21 cellular contexts compared by ENCODE assay signal in genomic region chr1:83769594-83770321, GRCh38.
DNase-seq lines count a peak whose midpoint lies in the region; ATAC-seq and TF ChIP-seq lines count a peak whose summit lies in the region.
"Had no signal": no experiment of that assay in that cellular context is flagged by ENCODE, and none has a peak within 500 bp of the region (broad histone marks: within the 10 kb centered on the region; RNA-seq: fewer than 3 reads in every experiment).

No MANE protein-coding gene starts in this region.

- peak; percentile 37 for DNase-seq in COR-L47 (lab: John Stamatoyannopoulos, UW)
- DNase-seq in NCI-H2081 (lab: John Stamatoyannopoulos, UW), result peak; percentile 3 to 77
- DNase-seq in natural killer cell treated with Interleukin-12 subunit alpha and Interleukin-12 subunit beta and Interleukin-15 and Interleukin-18, amount 100 ng/mL, for 72 hours (ENCODE audit: low spot score), result no peak
- no peak for DNase-seq in activated naive CD4-positive, alpha-beta T cell treated with Interleukin-2 at 50 U/mL for 16 hours
- no peak for DNase-seq in HCEC 1CT
- DNase-seq in GM13976 (ENCODE audit: low spot score), result no peak
- DNase-seq: activated naive CD4-positive, alpha-beta T cell treated with anti-CD3 and anti-CD28 coated beads, Interleukin-2, amount 50 U/mL, for 16 hours; activated T-cell treated with anti-CD3 and anti-CD28 coated beads, Interleukin-2, amount 50 U/mL, for 4 hours; heart right ventricle; immature natural killer cell; lower lobe of right lung; NCI-H1930; NCI-H510A treated with DMSO at 0.1 percent for 48 hours; PC-9; SIG-M5; T-helper 17 cell had no signal

- H3K9me3 Mint-ChIP-seq in brain, result no peaks in the 10 kb centered on the region
- H3K9me3 Mint-ChIP-seq in natural killer cell treated with Interleukin-12 subunit alpha and Interleukin-12 subunit beta and Interleukin-15 and Interleukin-18, amount 100 ng/mL, for 72 hours, result no peaks in the 10 kb centered on the region
- H3K9me3 Mint-ChIP-seq: activated T-cell treated with anti-CD3 and anti-CD28 coated beads, Interleukin-2, amount 50 U/mL, for 4 hours; stimulated activated effector memory CD8-positive, alpha-beta T cell treated with anti-CD3 and anti-CD28 coated beads, Interleukin-12 subunit alpha, Interleukin-12 subunit beta, amount 100 ng/mL, for 72 hours had no signal

- H3K4me1 Mint-ChIP-seq in brain, result peaks cover 30% of the 10 kb centered on the region
- peaks cover 0 to 3% of the 10 kb centered on the region in 2 donors for H3K4me1 Mint-ChIP-seq in natural killer cell treated with Interleukin-12 subunit alpha and Interleukin-12 subunit beta and Interleukin-15 and Interleukin-18, amount 100 ng/mL, for 72 hours (ENCODE audit: low read depth in 2 of 2)
- H3K4me1 Mint-ChIP-seq: immature natural killer cell; stimulated activated effector memory CD8-positive, alpha-beta T cell treated with anti-CD3 and anti-CD28 coated beads, Interleukin-12 subunit alpha, Interleukin-12 subunit beta, amount 100 ng/mL, for 72 hours had no signal

- H3K4me3 Mint-ChIP-seq in brain, result peak overlapping the region in 2 of 5 experiments; percentile 9 to 52
- no peak overlapping the region for H3K4me3 Mint-ChIP-seq in natural killer cell treated with Interleukin-12 subunit alpha and Interleukin-12 subunit beta and Interleukin-15 and Interleukin-18, amount 100 ng/mL, for 72 hours
- H3K4me3 Mint-ChIP-seq: activated T-cell treated with anti-CD3 and anti-CD28 coated beads, Interleukin-2, amount 50 U/mL, for 4 hours; immature natural killer cell; stimulated activated effector memory CD8-positive, alpha-beta T cell treated with anti-CD3 and anti-CD28 coated beads, Interleukin-12 subunit alpha, Interleukin-12 subunit beta, amount 100 ng/mL, for 72 hours; T-helper 17 cell had no signal

- no peak for ATAC-seq in natural killer cell treated with Interleukin-12 subunit alpha and Interleukin-12 subunit beta and Interleukin-15 and Interleukin-18, amount 100 ng/mL, for 72 hours
- ATAC-seq: activated T-cell treated with anti-CD3 and anti-CD28 coated beads, Interleukin-2, amount 50 U/mL, for 4 hours; heart right ventricle; lower lobe of right lung; sciatic nerve; stimulated activated effector memory CD8-positive, alpha-beta T cell treated with anti-CD3 and anti-CD28 coated beads, Interleukin-12 subunit alpha, Interleukin-12 subunit beta, amount 100 ng/mL, for 72 hours; T-helper 17 cell had no signal

- H3K36me3 Mint-ChIP-seq in brain, result no peaks in the 10 kb centered on the region
- H3K36me3 Mint-ChIP-seq in natural killer cell treated with Interleukin-12 subunit alpha and Interleukin-12 subunit beta and Interleukin-15 and Interleukin-18, amount 100 ng/mL, for 72 hours, result no peaks in the 10 kb centered on the region
- H3K36me3 Mint-ChIP-seq: immature natural killer cell; stimulated activated effector memory CD8-positive, alpha-beta T cell treated with anti-CD3 and anti-CD28 coated beads, Interleukin-12 subunit alpha, Interleukin-12 subunit beta, amount 100 ng/mL, for 72 hours had no signal

- in situ Hi-C loops in GM13976 (cut with MboI; ENCODE audit: low sequenced_read_pairs, unreplicated experiment), result no loop called here

- TF ChIP-seq CTCF in 22Rv1 (IDR thresholded peaks at IDR 0.05), result no peak
- TF ChIP-seq CTCF in brain (conservative IDR thresholded peaks at IDR 0.05), result no peak
- TF ChIP-seq CTCF in GM13976 (IDR thresholded peaks at IDR 0.05; ENCODE audit: borderline replicate concordance, control extremely low read depth, extremely low read depth, insufficient read depth, missing control alignments), result no peak

- H3K27me3 Mint-ChIP-seq in brain, result no peaks in the 10 kb centered on the region
- peaks cover 3 to 4% of the 10 kb centered on the region in 2 donors for H3K27me3 Mint-ChIP-seq in natural killer cell treated with Interleukin-12 subunit alpha and Interleukin-12 subunit beta and Interleukin-15 and Interleukin-18, amount 100 ng/mL, for 72 hours
- H3K27me3 Mint-ChIP-seq: T-helper 17 cell had no signal

- H3K27ac ChIP-seq in 22Rv1, result 0 out of 2 replicates have a peak overlapping the region, but pooled peaks have one; percentile 11
- H3K27ac ChIP-seq: heart right ventricle, lower lobe of right lung, PC-9, thoracic aorta had no signal

- peak overlapping the region in 3 of 5 experiments; percentile 49 to 70 (median 53) for H3K27ac Mint-ChIP-seq in brain
- H3K27ac Mint-ChIP-seq in natural killer cell treated with Interleukin-12 subunit alpha and Interleukin-12 subunit beta and Interleukin-15 and Interleukin-18, amount 100 ng/mL, for 72 hours, result no peak overlapping the region
- H3K27ac Mint-ChIP-seq: immature natural killer cell; stimulated activated effector memory CD8-positive, alpha-beta T cell treated with anti-CD3 and anti-CD28 coated beads, Interleukin-12 subunit alpha, Interleukin-12 subunit beta, amount 100 ng/mL, for 72 hours; T-helper 17 cell had no signal

Comparison
In these comparisons a context has a peak if more than half of its experiments do, and no peak if none do; other contexts are left out.
1. DNase-seq: peak in COR-L47 (single experiment) and NCI-H2081 (2 of 2); none in natural killer cell treated with Interleukin-12 subunit alpha and Interleukin-12 subunit beta and Interleukin-15 and Interleukin-18, amount 100 ng/mL, for 72 hours (single experiment), activated naive CD4-positive, alpha-beta T cell treated with Interleukin-2 at 50 U/mL for 16 hours (single experiment), HCEC 1CT (single experiment) and GM13976 (single experiment).
2. H3K27ac Mint-ChIP-seq: peak in brain (3 of 5); none in natural killer cell treated with Interleukin-12 subunit alpha and Interleukin-12 subunit beta and Interleukin-15 and Interleukin-18, amount 100 ng/mL, for 72 hours (0 of 2).